In genomic region chr5:34701442-34701841, GRCh38 we compare ENCODE assay signal across 1 cellular context. TPM values are rescaled to one million over a fixed set of nuclear protein-coding genes. Genes with fewer than 3 reads are reported as not detected.
"Had no signal": no experiment of that assay in that cellular context is flagged by ENCODE, and none has a peak within 500 bp of the region (broad histone marks: within the 10 kb centered on the region; RNA-seq: fewer than 3 reads in every experiment).

No MANE protein-coding gene starts in this region.

RNA-seq across cellular contexts. Expression of gene RAI14, which starts 45.3 kb away (rescaled TPM):
- total RNA-seq: naive thymus-derived CD8-positive, alpha-beta T cell had no signal
- polyA plus RNA-seq: naive thymus-derived CD8-positive, alpha-beta T cell had no signal
